In the genomic region with DNA sequence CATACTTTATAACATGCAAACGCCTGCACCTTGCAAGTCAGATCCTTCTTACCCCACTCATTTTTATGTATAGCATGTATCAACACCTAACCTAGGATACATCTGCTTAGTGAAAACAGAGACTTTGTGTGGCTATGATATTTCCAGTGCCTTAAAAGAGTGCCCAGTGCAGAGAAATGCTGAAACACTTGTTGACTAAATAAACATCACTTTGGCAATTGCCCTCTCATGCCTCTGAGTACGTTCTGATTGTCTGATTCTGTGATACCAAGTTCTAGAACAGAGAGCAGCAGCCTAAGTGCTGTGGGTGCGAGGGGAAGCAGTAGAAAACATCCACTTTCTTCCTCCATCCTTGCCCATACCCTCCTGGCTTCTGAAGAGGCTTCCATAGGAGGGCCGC, we compare ENCODE assay signal across 1 cellular context.
TF ChIP-seq lines count a peak whose summit lies in the region.

No MANE protein-coding gene starts in this region.

TF ChIP-seq in HepG2, 621 proteins besides CTCF, POLR2A, EP300 and RAD21:
- TF ChIP-seq, protein P1, sequence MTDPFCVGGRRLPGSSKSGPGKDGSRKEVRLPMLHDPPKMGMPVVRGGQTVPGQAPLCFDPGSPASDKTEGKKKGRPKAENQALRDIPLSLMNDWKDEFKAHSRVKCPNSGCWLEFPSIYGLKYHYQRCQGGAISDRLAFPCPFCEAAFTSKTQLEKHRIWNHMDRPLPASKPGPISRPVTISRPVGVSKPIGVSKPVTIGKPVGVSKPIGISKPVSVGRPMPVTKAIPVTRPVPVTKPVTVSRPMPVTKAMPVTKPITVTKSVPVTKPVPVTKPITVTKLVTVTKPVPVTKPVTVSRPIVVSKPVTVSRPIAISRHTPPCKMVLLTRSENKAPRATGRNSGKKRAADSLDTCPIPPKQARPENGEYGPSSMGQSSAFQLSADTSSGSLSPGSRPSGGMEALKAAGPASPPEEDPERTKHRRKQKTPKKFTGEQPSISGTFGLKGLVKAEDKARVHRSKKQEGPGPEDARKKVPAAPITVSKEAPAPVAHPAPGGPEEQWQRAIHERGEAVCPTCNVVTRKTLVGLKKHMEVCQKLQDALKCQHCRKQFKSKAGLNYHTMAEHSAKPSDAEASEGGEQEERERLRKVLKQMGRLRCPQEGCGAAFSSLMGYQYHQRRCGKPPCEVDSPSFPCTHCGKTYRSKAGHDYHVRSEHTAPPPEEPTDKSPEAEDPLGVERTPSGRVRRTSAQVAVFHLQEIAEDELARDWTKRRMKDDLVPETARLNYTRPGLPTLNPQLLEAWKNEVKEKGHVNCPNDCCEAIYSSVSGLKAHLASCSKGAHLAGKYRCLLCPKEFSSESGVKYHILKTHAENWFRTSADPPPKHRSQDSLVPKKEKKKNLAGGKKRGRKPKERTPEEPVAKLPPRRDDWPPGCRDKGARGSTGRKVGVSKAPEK (CRISPR knock-in tag; IDR thresholded peaks at IDR 0.05; ENCODE audit: borderline replicate concordance), result no peak
- TF ChIP-seq REL (CRISPR knock-in tag; conservative IDR thresholded peaks at IDR 0.05) (no peak), RXRB (CRISPR knock-in tag; IDR thresholded peaks at IDR 0.05; ENCODE audit: borderline replicate concordance) (no peak), MYNN (CRISPR knock-in tag; IDR thresholded peaks at IDR 0.05; ENCODE audit: low read depth) (no peak), GLI4 (CRISPR knock-in tag; IDR thresholded peaks at IDR 0.05; ENCODE audit: borderline replicate concordance) (no peak), ZSCAN25 (CRISPR knock-in tag; IDR thresholded peaks at IDR 0.05) (no peak), ZNF607 (CRISPR knock-in tag; IDR thresholded peaks at IDR 0.05; ENCODE audit: borderline replicate concordance) (no peak), NR2F6 (IDR thresholded peaks at IDR 0.05) (no peak), NR2F6 (CRISPR knock-in tag; IDR thresholded peaks at IDR 0.05) (no peak), HMG20B (CRISPR knock-in tag; conservative IDR thresholded peaks at IDR 0.05) (no peak), AHDC1 (CRISPR knock-in tag; IDR thresholded peaks at IDR 0.05; ENCODE audit: borderline replicate concordance) (no peak), DNMT3B (CRISPR knock-in tag; conservative IDR thresholded peaks at IDR 0.05) (no peak), ZNF670 (CRISPR knock-in tag; IDR thresholded peaks at IDR 0.05; ENCODE audit: borderline replicate concordance) (no peak), ZNF687 (CRISPR knock-in tag; IDR thresholded peaks at IDR 0.05) (no peak), ZBTB38 (CRISPR knock-in tag; IDR thresholded peaks at IDR 0.05) (no peak)
